8 cellular contexts compared by ENCODE assay signal in genomic region chr19:47608074-47608907, GRCh38. TPM values are rescaled to one million over a fixed set of nuclear protein-coding genes. Genes with fewer than 3 reads are reported as not detected.
A peak's percentile ranks its signal among the peaks of the same experiment; 100 is the strongest.
DNase-seq lines count a peak whose midpoint lies in the region; ATAC-seq lines count a peak whose summit lies in the region.

No MANE protein-coding gene starts in this region.

- peak overlapping the region; percentile 48 to 78 (median 76) for H3K27ac Mint-ChIP-seq in CD4-positive, CD25-positive, alpha-beta regulatory T cell
- H3K27ac Mint-ChIP-seq in activated CD8-positive, alpha-beta T cell treated with anti-CD3 and anti-CD28 coated beads, Interleukin-2, amount 10 ng/mL, durations not matched to agents 7 days and 5 days: peak overlapping the region; percentile 86

- DNase-seq in CD4-positive, CD25-positive, alpha-beta regulatory T cell: peak; percentile 94 to 96 (median 95)
- DNase-seq in NCI-H774 (lab: John Stamatoyannopoulos, UW) (peak; percentile 92), medulla oblongata (ENCODE audit: extremely low spot score) (peak; percentile 97)
- DNase-seq in activated CD8-positive, alpha-beta T cell treated with anti-CD3 and anti-CD28 coated beads, Interleukin-2, amount 10 ng/mL, durations not matched to agents 7 days and 5 days: peak; percentile 95
- DNase-seq in stimulated activated CD4-positive, alpha-beta T cell treated with anti-CD3 and anti-CD28 coated beads, TNF-alpha, amount 100 ng/mL, for 48 hours (ENCODE audit: low read depth in 3 of 3): peak; percentile 87 to 92 (median 91)

- WGBS in ectodermal cell, 2 experiments: 0% methylated on average over 90 to 91 of the region's 93 CpGs

- H3K9me3 Mint-ChIP-seq in CD4-positive, CD25-positive, alpha-beta regulatory T cell: peaks cover 0 to 2% (median 0%) of the 10 kb centered on the region in 7 donors
- no peaks in the 10 kb centered on the region for H3K9me3 Mint-ChIP-seq in activated CD8-positive, alpha-beta T cell treated with anti-CD3 and anti-CD28 coated beads, Interleukin-2, amount 10 ng/mL, durations not matched to agents 7 days and 5 days (ENCODE audit: insufficient read depth)

- H3K36me3 ChIP-seq in CD4-positive, CD25-positive, alpha-beta regulatory T cell (ENCODE audit: control insufficient read depth, insufficient read depth, low read length): peaks cover 4% of the 10 kb centered on the region
- no peaks in the 10 kb centered on the region for H3K36me3 ChIP-seq in ectodermal cell (ENCODE audit: control insufficient read depth, insufficient read depth, low read length)

- peak overlapping the region; percentile 88 for H3K27ac ChIP-seq in CD4-positive, CD25-positive, alpha-beta regulatory T cell (ENCODE audit: insufficient read depth, low read length, poor library complexity, severe bottlenecking)
- peak overlapping the region; percentile 84 for H3K27ac ChIP-seq in ectodermal cell (ENCODE audit: insufficient read depth, low read depth, low read length, poor library complexity, severe bottlenecking)

- no peaks in the 10 kb centered on the region for H3K27me3 ChIP-seq in CD4-positive, CD25-positive, alpha-beta regulatory T cell (ENCODE audit: control insufficient read depth, insufficient read depth, low read length)
- no peaks in the 10 kb centered on the region for H3K27me3 ChIP-seq in ectodermal cell (ENCODE audit: control insufficient read depth, insufficient read depth, low read length, poor library complexity, severe bottlenecking)

- ATAC-seq in CD4-positive, CD25-positive, alpha-beta regulatory T cell (ENCODE audit: low read depth in 2 of 2): peak; percentile 86 to 87
- ATAC-seq in GM19395 (IDR thresholded peaks at IDR 0.05; ENCODE audit: unreplicated experiment): peak; percentile 73
- ATAC-seq in HG03565 (IDR thresholded peaks at IDR 0.05; ENCODE audit: unreplicated experiment): peak; percentile 54
- peak; percentile 91 for ATAC-seq in activated CD8-positive, alpha-beta T cell treated with anti-CD3 and anti-CD28 coated beads, Interleukin-2, amount 10 ng/mL, durations not matched to agents 7 days and 5 days

- no peaks in the 10 kb centered on the region for H3K9me3 ChIP-seq in CD4-positive, CD25-positive, alpha-beta regulatory T cell (ENCODE audit: control insufficient read depth in 2 of 2, low read length in 2 of 2)
- no peaks in the 10 kb centered on the region for H3K9me3 ChIP-seq in ectodermal cell (ENCODE audit: control insufficient read depth, low read length)

- peaks cover 12 to 39% (median 22%) of the 10 kb centered on the region in 4 donors for H3K4me1 Mint-ChIP-seq in CD4-positive, CD25-positive, alpha-beta regulatory T cell
- peaks cover 33% of the 10 kb centered on the region for H3K4me1 Mint-ChIP-seq in activated CD8-positive, alpha-beta T cell treated with anti-CD3 and anti-CD28 coated beads, Interleukin-2, amount 10 ng/mL, durations not matched to agents 7 days and 5 days (ENCODE audit: low read depth)

- peak overlapping the region; percentile 77 to 96 (median 87) for H3K4me3 Mint-ChIP-seq in CD4-positive, CD25-positive, alpha-beta regulatory T cell
- H3K4me3 Mint-ChIP-seq in activated CD8-positive, alpha-beta T cell treated with anti-CD3 and anti-CD28 coated beads, Interleukin-2, amount 10 ng/mL, durations not matched to agents 7 days and 5 days: peak overlapping the region; percentile 88

- CTCF ChIA-PET in activated CD8-positive, alpha-beta T cell treated with anti-CD3 and anti-CD28 coated beads, Interleukin-2, amount 10 ng/mL, durations not matched to agents 7 days and 5 days (lab: Charles Lee): interaction anchor here (0.9 to 1.6 kb wide), 5 partner anchors 9 to 180 kb away, joined by 3 to 9 read pairs (median 3); partner anchors contain the start of genes KPTN and NAPA

- peaks cover 14% of the 10 kb centered on the region for H3K27me3 Mint-ChIP-seq in CD4-positive, CD25-positive, alpha-beta regulatory T cell
- H3K27me3 Mint-ChIP-seq in activated CD8-positive, alpha-beta T cell treated with anti-CD3 and anti-CD28 coated beads, Interleukin-2, amount 10 ng/mL, durations not matched to agents 7 days and 5 days (ENCODE audit: low read depth): peaks cover 2% of the 10 kb centered on the region

- POLR2A ChIA-PET in activated CD8-positive, alpha-beta T cell treated with anti-CD3 and anti-CD28 coated beads, Interleukin-2, amount 10 ng/mL, durations not matched to agents 7 days and 5 days (lab: Charles Lee): interaction anchor here (0.9 to 2.4 kb wide), 5 partner anchors 8 to 124 kb away, joined by 3 to 12 read pairs (median 6); partner anchors contain the start of genes KPTN and NAPA

- H3K36me3 Mint-ChIP-seq in CD4-positive, CD25-positive, alpha-beta regulatory T cell: no peaks in the 10 kb centered on the region
- peaks cover 13% of the 10 kb centered on the region for H3K36me3 Mint-ChIP-seq in activated CD8-positive, alpha-beta T cell treated with anti-CD3 and anti-CD28 coated beads, Interleukin-2, amount 10 ng/mL, durations not matched to agents 7 days and 5 days (ENCODE audit: low read depth)

- peak overlapping the region; percentile 69 for H3K4me3 ChIP-seq in CD4-positive, CD25-positive, alpha-beta regulatory T cell (ENCODE audit: low read depth, low read length)
- H3K4me3 ChIP-seq in ectodermal cell (ENCODE audit: insufficient read depth, low read depth, low read length): peak overlapping the region; percentile 96

- H3K4me1 ChIP-seq in CD4-positive, CD25-positive, alpha-beta regulatory T cell (ENCODE audit: control insufficient read depth, insufficient read depth, low read length, poor library complexity, severe bottlenecking): peaks cover 32% of the 10 kb centered on the region
- peaks cover 12% of the 10 kb centered on the region for H3K4me1 ChIP-seq in ectodermal cell (ENCODE audit: control insufficient read depth, insufficient read depth, low read length)

RNA-seq across cellular contexts. Expression of gene BICRA, which starts 0.6 kb away (rescaled TPM):
- total RNA-seq in CD4-positive, CD25-positive, alpha-beta regulatory T cell: 43.8 TPM
- under 1 TPM; 0.25 to 0.75 (median 0.49) TPM for polyA plus RNA-seq in CD4-positive, CD25-positive, alpha-beta regulatory T cell
- total RNA-seq in activated CD8-positive, alpha-beta T cell treated with anti-CD3 and anti-CD28 coated beads, Interleukin-2, amount 10 ng/mL, durations not matched to agents 7 days and 5 days: 10 to 100 TPM; 15.0 to 17.6 TPM
- 25.3 TPM for polyA plus RNA-seq in ectodermal cell (2013, experiment 1 of 4)
- polyA plus RNA-seq in ectodermal cell (2013, experiment 2 of 4): 27.8 TPM
- polyA plus RNA-seq in ectodermal cell (2013, experiment 3 of 4): 21.2 TPM
- 22.4 TPM for polyA plus RNA-seq in ectodermal cell (2013, experiment 4 of 4)

RNA-seq across cellular contexts. Expression of gene ZNF541, which starts 35.3 kb away (rescaled TPM):
- total RNA-seq in CD4-positive, CD25-positive, alpha-beta regulatory T cell: 0.52 TPM
- polyA plus RNA-seq in CD4-positive, CD25-positive, alpha-beta regulatory T cell: under 1 TPM in 3 of 4 donors, not detected in 1; 0.07 to 0.42 (median 0.23) TPM
- total RNA-seq in activated CD8-positive, alpha-beta T cell treated with anti-CD3 and anti-CD28 coated beads, Interleukin-2, amount 10 ng/mL, durations not matched to agents 7 days and 5 days: under 1 TPM; 0.10 to 0.13 TPM
- polyA plus RNA-seq in ectodermal cell (2013, experiment 1 of 4): not detected
- not detected for polyA plus RNA-seq in ectodermal cell (2013, experiment 2 of 4)
- not detected for polyA plus RNA-seq in ectodermal cell (2013, experiment 3 of 4)
- 0.04 TPM for polyA plus RNA-seq in ectodermal cell (2013, experiment 4 of 4)

Comparison
In these comparisons a context has a peak if more than half of its experiments do, and no peak if none do; other contexts are left out.
1. Peak in every context shown above with its lines: DNase-seq, ATAC-seq, H3K4me3 ChIP-seq and H3K27ac ChIP-seq.